ENCODE assay signal across 1 cellular context in genomic region chr1:36321119-36321951, GRCh38.
TF ChIP-seq lines count a peak whose summit lies in the region.

No MANE protein-coding gene starts in this region.

TF ChIP-seq in SK-N-SH, 30 proteins besides CTCF, POLR2A, EP300 and RAD21 (continued from another document):
- TF ChIP-seq YY1 (IDR thresholded peaks at IDR 0.05; ENCODE audit: low read depth) (no peak), CHD2 (IDR thresholded peaks at IDR 0.05; ENCODE audit: low read length, partially characterized antibody) (peak; percentile 43), TAF1 (IDR thresholded peaks at IDR 0.05; ENCODE audit: borderline replicate concordance, low read depth, low read length) (no peak), SMC3 (IDR thresholded peaks at IDR 0.05; ENCODE audit: low read depth, low read length) (no peak)
TF ChIP-seq in SK-N-SH: peak in this region for 6.
